In the genomic region with DNA sequence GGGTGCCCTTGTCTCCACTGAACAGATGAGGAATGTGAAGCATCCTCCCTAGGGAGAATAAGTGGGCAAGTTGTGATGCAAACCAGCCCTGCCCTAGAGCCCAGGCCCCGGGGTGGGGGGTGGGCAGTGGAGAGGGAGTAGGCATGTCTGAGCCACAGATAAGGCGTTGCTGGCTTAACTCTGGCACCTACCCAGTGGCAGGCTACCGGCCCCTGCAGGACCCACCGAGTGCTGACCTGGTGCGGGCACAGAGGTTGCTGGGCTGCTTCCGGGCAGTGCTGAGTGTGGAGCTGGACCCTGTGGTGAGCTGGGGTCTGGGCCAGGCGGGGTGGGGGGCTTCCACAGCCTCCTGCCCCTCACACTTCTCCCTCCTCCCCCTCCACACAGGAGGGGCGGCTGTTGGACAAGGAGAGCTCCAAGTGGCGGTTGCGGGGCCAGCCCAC, we compare ENCODE assay signal across 12 cellular contexts. TPM values are rescaled to one million over a fixed set of nuclear protein-coding genes. Genes with fewer than 3 reads are reported as not detected.
"Had no signal": no experiment of that assay in that cellular context is flagged by ENCODE, and none has a peak within 500 bp of the region (broad histone marks: within the 10 kb centered on the region; RNA-seq: fewer than 3 reads in every experiment).

No MANE protein-coding gene starts in this region.

- H3K9me3 Mint-ChIP-seq: activated naive CD4-positive, alpha-beta T cell treated with anti-CD3 and anti-CD28 coated beads, Interleukin-2, amount 50 U/mL, for 72 hours; endodermal cell had no signal

- H3K4me3 Mint-ChIP-seq: endodermal cell, T-helper 17 cell had no signal

- H3K36me3 Mint-ChIP-seq: activated naive CD4-positive, alpha-beta T cell treated with anti-CD3 and anti-CD28 coated beads, Interleukin-2, amount 50 U/mL, for 72 hours had no signal

- H3K27ac Mint-ChIP-seq: activated naive CD4-positive, alpha-beta T cell treated with anti-CD3 and anti-CD28 coated beads, Interleukin-2, amount 50 U/mL, for 72 hours; T-helper 17 cell had no signal

- H3K4me3 ChIP-seq: breast epithelium, ovary, smooth muscle cell had no signal

- ATAC-seq: activated naive CD4-positive, alpha-beta T cell treated with anti-CD3 and anti-CD28 coated beads, Interleukin-2, amount 50 U/mL, for 72 hours; T-helper 17 cell had no signal

- DNase-seq: activated CD4-positive, alpha-beta T cell treated with anti-CD3 and anti-CD28 coated beads, Interleukin-2, amount 50 U/mL, for 1 hour; activated effector memory CD4-positive, alpha-beta T cell treated with anti-CD3 and anti-CD28 coated beads, Interleukin-2, amount 50 U/mL, for 16 hours; activated T-cell treated with anti-CD3 and anti-CD28 coated beads, Interleukin-2, amount 50 U/mL, for 1 hour; endodermal cell; mesenchymal stem cell; ovary; T-helper 17 cell had no signal

- H3K27me3 Mint-ChIP-seq: T-helper 17 cell had no signal

RNA-seq across cellular contexts. Expression of a gene that starts 20.2 kb away (rescaled TPM):
- total RNA-seq: activated naive CD4-positive, alpha-beta T cell treated with anti-CD3 and anti-CD28 coated beads, Interleukin-2, amount 50 U/mL, for 72 hours; dermis microvascular lymphatic vessel endothelial cell; renal cortical epithelial cell had no signal
